In genomic region chr1:165630629-165631402, GRCh38 we compare ENCODE assay signal across 8 cellular contexts. TPM values are rescaled to one million over a fixed set of nuclear protein-coding genes. Genes with fewer than 3 reads are reported as not detected.
DNase-seq lines count a peak whose midpoint lies in the region; ATAC-seq and TF ChIP-seq lines count a peak whose summit lies in the region.

MGST3 (plus strand) TSS chr1:165631234; CDS start chr1:165649848, 18,614 bp downstream.

- H3K27me3 ChIP-seq in HAP-1 (ENCODE audit: low read depth) (no peaks in the 10 kb centered on the region), MG63 (no peaks in the 10 kb centered on the region)

- in situ Hi-C loops in G401 (cut with HindIII; ENCODE audit: low sequenced_read_pairs): no loop called here
- in situ Hi-C loops in HAP-1 (cut with MboI; ENCODE audit: low sequenced_read_pairs): no loop called here

- no peaks in the 10 kb centered on the region for H3K36me3 Mint-ChIP-seq in natural killer cell

- no peak within 1 kb of the TSS for H3K4me3 Mint-ChIP-seq in natural killer cell

- no peaks in the 10 kb centered on the region for H3K9me3 ChIP-seq in HAP-1
- no peaks in the 10 kb centered on the region for H3K9me3 ChIP-seq in MG63

- intact Hi-C loops in natural killer cell (cut with micrococcal nuclease): loop anchor here (1.0 to 2.0 kb wide), 3 partner anchors 33 to 138 kb away; partner anchors contain the start of genes ALDH9A1 and TMCO1

- H3K4me1 Mint-ChIP-seq in natural killer cell: peaks cover 0 to 19% of the 10 kb centered on the region in 2 donors

- no peak for TF ChIP-seq CTCF in fibroblast of pulmonary artery (IDR thresholded peaks at IDR 0.05; ENCODE audit: low read length, missing control alignments)
- TF ChIP-seq CTCF in natural killer cell (IDR thresholded peaks at IDR 0.05): no peak

- H3K4me3 ChIP-seq in HAP-1: peak within 1 kb of the TSS; percentile 59
- peak within 1 kb of the TSS; percentile 81 for H3K4me3 ChIP-seq in MG63
- H3K4me3 ChIP-seq in fibroblast of pulmonary artery (replicated peaks; ENCODE audit: low read depth, low read length): peak within 1 kb of the TSS; percentile 86

- H3K36me3 ChIP-seq in HAP-1 (replicated peaks) (no peaks in the 10 kb centered on the region), MG63 (no peaks in the 10 kb centered on the region)

- no peaks in the 10 kb centered on the region for H3K9me3 Mint-ChIP-seq in natural killer cell

- DNase-seq in G401 (ENCODE audit: low spot score) (peak; percentile 97), HAP-1 (ENCODE audit: low spot score in 2 of 2) (peak; percentile 89 to 94), MG63 (peak; percentile 96), SHP77 (lab: John Stamatoyannopoulos, UW) (peak; percentile 96 to 98), fibroblast of pulmonary artery (ENCODE audit: low read depth) (peak; percentile 99), natural killer cell (peak; percentile 90)
- DNase-seq in activated effector memory CD4-positive, alpha-beta T cell treated with Interleukin-2 at 50 U/mL for 16 hours: peak; percentile 86
- DNase-seq in stimulated activated naive CD4-positive, alpha-beta T cell treated with Interleukin-2 at 50 U/mL for 16 hours (lab: John Stamatoyannopoulos, UW): peak; percentile 94

- ATAC-seq in natural killer cell: peak; percentile 94 to 99 (median 96)

- no peak within 1 kb of the TSS for H3K27ac Mint-ChIP-seq in natural killer cell

- peaks cover 19% of the 10 kb centered on the region for H3K4me1 ChIP-seq in HAP-1

- no peaks in the 10 kb centered on the region for H3K27me3 Mint-ChIP-seq in natural killer cell (ENCODE audit: low read depth in 2 of 2)

RNA-seq across cellular contexts. Expression of gene MGST3, which starts in this region (rescaled TPM):
- total RNA-seq in G401 (2014; rRNA removed; shearing (Covaris generic)): 66.1 and 86.1 TPM in 2 replicates
- 148 and 168 TPM in 2 replicates for total RNA-seq in MG63 (2014; rRNA removed; shearing (Covaris generic); ENCODE audit: low replicate concordance)
- 10 to 100 TPM; 27.2 to 34.3 (median 29.0) TPM for total RNA-seq in natural killer cell

Comparison
In these comparisons a context has a peak if more than half of its experiments do, and no peak if none do; other contexts are left out.
1. Peak in every context shown above with its lines: DNase-seq, ATAC-seq and H3K4me3 ChIP-seq.